ENCODE assay signal across 20 cellular contexts in the genomic region with DNA sequence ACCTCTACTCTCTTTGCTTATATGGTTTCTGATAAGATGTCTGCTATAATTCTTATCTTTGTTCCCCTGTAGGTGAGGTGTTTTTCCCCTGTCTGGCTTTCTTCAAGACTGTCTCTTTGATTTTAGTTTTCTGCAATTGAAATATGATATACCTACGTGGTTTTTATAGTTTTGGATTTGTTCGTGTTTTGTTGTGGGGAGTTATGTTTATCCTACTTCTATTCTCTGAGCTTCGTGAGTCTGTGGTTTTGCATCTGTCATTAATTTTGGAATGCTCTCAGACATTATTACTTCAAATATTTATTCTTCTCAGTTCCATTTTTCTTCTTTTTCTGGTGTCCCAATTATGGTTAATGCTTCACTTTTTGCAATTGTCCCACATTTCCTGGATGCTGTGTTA.
"Had no signal": no experiment of that assay in that cellular context is flagged by ENCODE, and none has a peak within 500 bp of the region (broad histone marks: within the 10 kb centered on the region; RNA-seq: fewer than 3 reads in every experiment).

No MANE protein-coding gene starts in this region.

- DNase-seq: colonic mucosa; dermis blood vessel endothelial cell; esophagus squamous epithelium; mesendoderm; mucosa of descending colon; natural killer cell; nucleus accumbens; right lobe of liver; stimulated activated CD4-positive, alpha-beta T cell treated with anti-CD3 and anti-CD28 coated beads, Interleukin-2, amount 100 ng/mL, for 24 hours; stimulated activated CD4-positive, alpha-beta T cell treated with anti-CD3 and anti-CD28 coated beads, Interleukin-4, amount 100 ng/mL, for 4 hours; stimulated activated naive B cell treated with anti-CD40 and anti-IgM and Interleukin-4, amounts not matched to agents 10 μg/mL and 1 μg/mL and 100 μg/mL, for 72 hours; stimulated activated naive CD8-positive, alpha-beta T cell treated with anti-CD3 and anti-CD28 coated beads, Interleukin-15, amount 100 ng/mL, for 72 hours; testis; upper lobe of right lung had no signal

- H3K4me3 ChIP-seq: colonic mucosa, esophagus squamous epithelium, mucosa of descending colon, neural progenitor cell, prostate gland, right lobe of liver, skin epidermis, testis, tibial nerve, upper lobe of right lung, vagina had no signal

- H3K27me3 ChIP-seq: colonic mucosa, esophagus squamous epithelium, neural progenitor cell, right lobe of liver, testis, tibial nerve, upper lobe of right lung, vagina had no signal

- ATAC-seq: mucosa of descending colon; natural killer cell; right lobe of liver; stimulated activated naive B cell treated with anti-CD40 and anti-IgM and Interleukin-4, amounts not matched to agents 10 μg/mL and 1 μg/mL and 100 μg/mL, for 72 hours; stimulated activated naive CD8-positive, alpha-beta T cell treated with anti-CD3 and anti-CD28 coated beads, Interleukin-15, amount 100 ng/mL, for 72 hours; upper lobe of right lung had no signal

- H3K27ac ChIP-seq: colonic mucosa, esophagus squamous epithelium, neural progenitor cell, parathyroid adenoma, prostate gland, right lobe of liver, skin epidermis, testis, tibial nerve, upper lobe of right lung, vagina had no signal

- H3K4me2 ChIP-seq: neural progenitor cell had no signal

- H3K9ac ChIP-seq: neural progenitor cell, parathyroid adenoma had no signal

- H2AFZ ChIP-seq: parathyroid adenoma had no signal

- H3K9me3 ChIP-seq: colonic mucosa, esophagus squamous epithelium, mucosa of descending colon, prostate gland, right lobe of liver, testis, upper lobe of right lung, vagina had no signal

- H3K36me3 ChIP-seq: colonic mucosa, esophagus squamous epithelium, prostate gland, right lobe of liver, tibial nerve, upper lobe of right lung, vagina had no signal

- H3K4me1 ChIP-seq: colonic mucosa, esophagus squamous epithelium, neural progenitor cell, parathyroid adenoma, prostate gland, right lobe of liver, testis, tibial nerve, upper lobe of right lung, vagina had no signal
